ENCODE assay signal across 27 cellular contexts in the genomic region with DNA sequence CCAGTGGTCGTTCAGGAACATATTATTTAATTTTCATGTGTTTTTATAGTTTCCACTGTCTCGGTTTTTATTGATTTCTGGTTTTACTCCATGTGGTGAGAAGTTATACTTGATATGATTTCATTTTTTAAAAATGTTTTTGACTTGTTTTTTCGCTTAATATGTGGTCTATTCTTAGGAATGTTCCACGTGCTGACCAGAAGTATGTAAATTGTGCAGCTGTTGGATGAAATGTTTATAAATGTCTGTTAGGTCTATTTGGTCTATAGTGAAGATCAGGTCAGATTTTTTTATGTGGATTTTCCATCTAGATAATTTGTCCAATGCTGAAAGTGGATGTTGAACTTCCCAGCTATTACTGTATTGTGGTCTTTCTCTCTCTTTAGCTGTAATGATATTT.
"Had no signal": no experiment of that assay in that cellular context is flagged by ENCODE, and none has a peak within 500 bp of the region (broad histone marks: within the 10 kb centered on the region; RNA-seq: fewer than 3 reads in every experiment).

No MANE protein-coding gene starts in this region.

- H3K27ac ChIP-seq: body of pancreas, Peyer's patch, RWPE1, SJSA1 had no signal

- H3K27me3 ChIP-seq: body of pancreas, Peyer's patch, SJSA1 had no signal

- DNase-seq: activated CD4-positive, alpha-beta T cell treated with anti-CD3 and anti-CD28 coated beads for 48 hours; activated CD4-positive, alpha-beta T cell treated with anti-CD3 and anti-CD28 coated beads, Interleukin-2, amount 50 U/mL, for 4 hours; activated CD4-positive, CD25-positive, alpha-beta regulatory T cell treated with anti-CD3 and anti-CD28 coated beads, Interleukin-2, amount 50 U/mL, for 72 hours; activated CD8-positive, alpha-beta memory T cell treated with anti-CD3 and anti-CD28 coated beads, Interleukin-2, amount 50 U/mL, for 48 hours; activated CD8-positive, alpha-beta T cell treated with anti-CD3 and anti-CD28 coated beads, Interleukin-2, amount 10 ng/mL, durations not matched to agents 7 days and 5 days; activated naive CD4-positive, alpha-beta T cell treated with anti-CD3 and anti-CD28 coated beads, Interleukin-2, amount 50 U/mL, for 16 hours; activated naive CD8-positive, alpha-beta T cell treated with anti-CD3 and anti-CD28 coated beads, Interleukin-2, amount 10 ng/mL, durations not matched to agents 7 days and 5 days; activated T-cell treated with anti-CD3 and anti-CD28 coated beads, Interleukin-2, amount 50 U/mL, for 1 hour; aorta; body of pancreas; Kasumi-1; KBM-7; NCI-H1048; NCI-H146; NCI-H187 treated with DMSO at 0.1 percent for 48 hours; NCI-H2081 treated with DMSO at 0.1 percent for 48 hours; NCI-H446; NCI-H524; Peyer's patch; Right ventricle myocardium superior; T-helper 17 cell; T-helper 9 cell had no signal

- H3K9me3 ChIP-seq: body of pancreas, Peyer's patch, SJSA1 had no signal

- FAIRE-seq: bronchial epithelial cell had no signal

- ATAC-seq: activated CD8-positive, alpha-beta T cell treated with anti-CD3 and anti-CD28 coated beads, Interleukin-2, amount 10 ng/mL, durations not matched to agents 7 days and 5 days; body of pancreas; SK-N-SH treated with all-trans-retinoic acid at 6 μM for 48 hours; T-helper 17 cell; WTC11 had no signal

- H3K4me1 ChIP-seq: body of pancreas, Peyer's patch, SJSA1 had no signal

- H3K4me3 ChIP-seq: body of pancreas, Peyer's patch, SJSA1 had no signal

- H3K36me3 ChIP-seq: Peyer's patch, SJSA1 had no signal
